Comparison of ENCODE assay signal across 15 cellular contexts in the genomic region with DNA sequence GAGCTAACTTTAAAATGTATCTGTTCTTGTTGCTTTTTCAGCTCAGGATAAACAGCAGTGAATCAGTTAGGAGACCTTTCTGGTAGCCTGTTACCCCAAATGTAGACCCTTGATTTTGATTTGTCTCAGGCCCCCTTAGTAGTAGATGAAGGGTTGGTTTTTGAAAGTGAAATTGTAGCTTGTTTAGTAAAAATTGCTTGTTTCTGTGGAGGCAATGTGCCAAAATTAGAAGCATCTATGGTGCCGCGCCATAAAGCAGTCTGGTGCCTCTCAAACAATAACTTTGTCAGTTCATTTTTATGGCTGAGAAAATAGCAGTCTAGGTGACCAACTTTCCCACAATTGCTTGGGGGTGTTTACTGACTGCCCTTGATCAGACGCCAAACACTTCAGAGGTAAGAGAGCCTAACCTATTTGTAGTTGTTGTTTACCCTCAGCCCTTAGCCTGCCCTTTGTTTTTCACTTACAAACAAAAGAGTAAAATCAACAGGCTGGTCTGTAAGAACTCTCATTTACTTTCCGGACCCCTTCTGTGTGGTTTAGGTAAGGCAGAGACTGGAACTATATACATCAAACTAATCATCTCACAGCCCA.
DNase-seq lines count a peak whose midpoint lies in the region; FAIRE-seq and TF ChIP-seq lines count a peak whose summit lies in the region.
"Had no signal": no experiment of that assay in that cellular context is flagged by ENCODE, and none has a peak within 500 bp of the region (broad histone marks: within the 10 kb centered on the region; RNA-seq: fewer than 3 reads in every experiment).

No MANE protein-coding gene starts in this region.

- H3K4me1 Mint-ChIP-seq in immature natural killer cell = peaks cover 81 to 90% of the 10 kb centered on the region in 2 donors

- peak overlapping the region; percentile 19 to 77 (median 54) for H3K27ac Mint-ChIP-seq in immature natural killer cell

- H3K9me3 Mint-ChIP-seq in immature natural killer cell = no peaks in the 10 kb centered on the region

- H3K4me3 Mint-ChIP-seq in immature natural killer cell = peak overlapping the region; percentile 26 to 73 (median 54)

- no peak overlapping the region for H3K27ac ChIP-seq in WERI-Rb-1
- H3K27ac ChIP-seq in small intestine (ENCODE audit: low read depth in 1 of 2, low read length in 1 of 2) = no peak overlapping the region
- H3K27ac ChIP-seq: SJCRH30, VCaP had no signal

- peaks cover 0 to 9% of the 10 kb centered on the region in 2 donors for H3K4me1 ChIP-seq in small intestine (ENCODE audit: control insufficient read depth in 2 of 2, insufficient read depth in 1 of 2, low read depth in 1 of 2, low read length in 1 of 2)

- H3K9me3 ChIP-seq in WERI-Rb-1 (ENCODE audit: severe bottlenecking) = no peaks in the 10 kb centered on the region
- H3K9me3 ChIP-seq in small intestine (ENCODE audit: control insufficient read depth, low read depth) = no peaks in the 10 kb centered on the region
- H3K9me3 ChIP-seq: SJCRH30 had no signal

- no peak for TF ChIP-seq CTCF in WERI-Rb-1 (IDR thresholded peaks at IDR 0.05; ENCODE audit: low read depth, low read length)

- H3K4me3 ChIP-seq in WERI-Rb-1 (ENCODE audit: low read depth, low read length) (no peak overlapping the region), small intestine (ENCODE audit: low read depth in 1 of 2, low read length in 2 of 2) (no peak overlapping the region)
- H3K4me3 ChIP-seq: SJCRH30 had no signal

- no peak for FAIRE-seq in small intestine (lab: Jason Lieb, UNC)
- FAIRE-seq: G401.6 had no signal

- peak; percentile 70 for DNase-seq in COR-L47 (lab: John Stamatoyannopoulos, UW)
- DNase-seq in HuH-7 (ENCODE audit: low spot score) = peak; percentile 37
- peak; percentile 20 for DNase-seq in NCI-H345 treated with DMSO at 0.1 percent for 48 hours (lab: John Stamatoyannopoulos, UW; ENCODE audit: unreplicated experiment)
- no peak for DNase-seq in immature natural killer cell
- no peak for DNase-seq in stimulated activated CD4-positive, alpha-beta T cell treated with anti-CD3 and anti-CD28 coated beads, Interleukin-4, amount 100 ng/mL, for 1 hour
- DNase-seq in WERI-Rb-1 = no peak
- DNase-seq in GM19238 (ENCODE audit: insufficient read length, low spot score) = no peak
- no peak for DNase-seq in small intestine
- DNase-seq: AML-193; KG1; SJCRH30; stimulated activated CD4-positive, alpha-beta T cell treated with anti-CD3 and anti-CD28 coated beads, Interleukin-4, amount 100 ng/mL, for 4 hours; stimulated activated naive CD4-positive, alpha-beta T cell treated with Interleukin-2 at 50 U/mL for 16 hours had no signal

- no peaks in the 10 kb centered on the region for H3K36me3 Mint-ChIP-seq in immature natural killer cell

- H3K27me3 Mint-ChIP-seq in immature natural killer cell (ENCODE audit: low read depth in 3 of 3) = peaks cover 0 to 6% (median 1%) of the 10 kb centered on the region in 3 donors

- no peaks in the 10 kb centered on the region for H3K27me3 ChIP-seq in WERI-Rb-1 (ENCODE audit: insufficient read depth, low read depth, severe bottlenecking)
- H3K27me3 ChIP-seq in small intestine (ENCODE audit: control insufficient read depth in 2 of 2, insufficient read depth in 2 of 2, low read length in 2 of 2) = no peaks in the 10 kb centered on the region
- H3K27me3 ChIP-seq: SJCRH30 had no signal

- 60 to 83% (median 67%) methylated on average over 4 of the region's 4 CpGs for WGBS in small intestine, 3 donors

- H3K36me3 ChIP-seq in WERI-Rb-1 (no peaks in the 10 kb centered on the region), small intestine (ENCODE audit: control insufficient read depth in 2 of 2, insufficient read depth in 2 of 2, low read length in 2 of 2) (no peaks in the 10 kb centered on the region)

Comparison
In these comparisons a context has a peak if more than half of its experiments do, and no peak if none do; other contexts are left out.
1. DNase-seq: peak in COR-L47 (single experiment), HuH-7 (single experiment) and NCI-H345 treated with DMSO at 0.1 percent for 48 hours (single experiment); none in immature natural killer cell (0 of 3), stimulated activated CD4-positive, alpha-beta T cell treated with anti-CD3 and anti-CD28 coated beads, Interleukin-4, amount 100 ng/mL, for 1 hour (single experiment), WERI-Rb-1 (single experiment), GM19238 (single experiment) and small intestine (single experiment).